1 cellular context compared by ENCODE assay signal in genomic region chr2:64651590-64651989, GRCh38.
TF ChIP-seq lines count a peak whose summit lies in the region.

No MANE protein-coding gene starts in this region.

TF ChIP-seq in GM23338, 12 proteins besides CTCF, POLR2A, EP300 and RAD21 (continued from another document):
- TF ChIP-seq ZNF462 (CRISPR knock-in tag; IDR thresholded peaks at IDR 0.05) = no peak
